Comparison of ENCODE assay signal across 32 cellular contexts in the genomic region with DNA sequence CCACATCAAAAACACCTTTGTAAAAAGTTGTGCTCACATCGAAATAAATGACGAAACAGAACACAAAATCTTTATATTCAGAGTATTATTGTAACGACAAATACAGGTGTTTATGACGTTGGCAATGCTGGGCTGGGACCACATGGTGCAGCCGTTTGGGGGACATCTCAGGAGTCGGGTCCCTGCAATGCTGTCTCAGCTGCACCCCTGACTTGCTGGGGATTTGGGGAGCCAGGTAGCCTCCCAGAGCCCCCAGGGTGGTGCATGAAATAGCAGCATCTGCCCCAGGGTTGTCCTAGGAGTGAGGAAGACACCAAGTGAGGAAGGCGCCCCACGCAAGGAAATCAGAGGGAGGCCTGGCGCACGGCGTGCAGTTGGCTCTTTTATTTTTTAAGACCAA.
"Had no signal": no experiment of that assay in that cellular context is flagged by ENCODE, and none has a peak within 500 bp of the region (broad histone marks: within the 10 kb centered on the region; RNA-seq: fewer than 3 reads in every experiment).

No MANE protein-coding gene starts in this region.

- H3K27me3 Mint-ChIP-seq: activated CD4-positive, alpha-beta memory T cell treated with anti-CD3 and anti-CD28 coated beads, Interleukin-2, amount 10 ng/mL, durations not matched to agents 7 days and 5 days; activated CD4-positive, alpha-beta T cell treated with anti-CD3 and anti-CD28 coated beads for 36 hours; activated CD4-positive, alpha-beta T cell treated with anti-CD3 and anti-CD28 coated beads, Interleukin-2, amount 10 ng/mL, durations not matched to agents 7 days and 5 days; activated CD8-positive, alpha-beta memory T cell treated with anti-CD3 and anti-CD28 coated beads, Interleukin-2, amount 10 ng/mL, durations not matched to agents 7 days and 5 days; activated naive CD4-positive, alpha-beta T cell treated with anti-CD3 and anti-CD28 coated beads, Interleukin-2, amount 10 ng/mL, durations not matched to agents 7 days and 5 days; activated naive CD8-positive, alpha-beta T cell; activated naive CD8-positive, alpha-beta T cell treated with anti-CD3 and anti-CD28 coated beads, Interleukin-2, amount 10 ng/mL, durations not matched to agents 7 days and 5 days; activated naive CD8-positive, alpha-beta T cell treated with anti-CD3 and anti-CD28 coated beads, Interleukin-2, amount 50 U/mL, for 24 hours; activated T-cell treated with anti-CD3 and anti-CD28 coated beads, Interleukin-2, amount 50 U/mL, for 24 hours had no signal

- H3K36me3 ChIP-seq: ascending aorta, cardiac muscle cell had no signal

- H3K36me3 Mint-ChIP-seq: activated CD8-positive, alpha-beta memory T cell treated with anti-CD3 and anti-CD28 coated beads, Interleukin-2, amount 10 ng/mL, durations not matched to agents 7 days and 5 days; activated naive CD4-positive, alpha-beta T cell treated with anti-CD3 and anti-CD28 coated beads, Interleukin-2, amount 10 ng/mL, durations not matched to agents 7 days and 5 days; activated naive CD4-positive, alpha-beta T cell treated with anti-CD3 and anti-CD28 coated beads, Interleukin-2, amount 50 U/mL, for 24 hours; activated naive CD8-positive, alpha-beta T cell; activated naive CD8-positive, alpha-beta T cell treated with anti-CD3 and anti-CD28 coated beads, Interleukin-2, amount 10 ng/mL, durations not matched to agents 7 days and 5 days; brain had no signal

- ATAC-seq: activated CD4-positive, alpha-beta T cell treated with anti-CD3 and anti-CD28 coated beads for 36 hours; activated CD8-positive, alpha-beta memory T cell treated with anti-CD3 and anti-CD28 coated beads, Interleukin-2, amount 10 ng/mL, durations not matched to agents 7 days and 5 days; activated CD8-positive, alpha-beta T cell treated with anti-CD3 and anti-CD28 coated beads, Interleukin-2, amount 10 ng/mL, durations not matched to agents 7 days and 5 days; activated naive CD8-positive, alpha-beta T cell treated with anti-CD3 and anti-CD28 coated beads, Interleukin-2, amount 50 U/mL, for 24 hours had no signal

- H3K27me3 ChIP-seq: ascending aorta, cardiac muscle cell had no signal

- DNase-seq: activated B cell treated with CpG ODN at 0.5 μM for 24 hours; activated CD4-positive, alpha-beta memory T cell treated with anti-CD3 and anti-CD28 coated beads, Interleukin-2, amount 10 ng/mL, durations not matched to agents 7 days and 5 days; activated CD4-positive, alpha-beta T cell treated with anti-CD3 and anti-CD28 coated beads for 1 hour; activated CD4-positive, alpha-beta T cell treated with anti-CD3 and anti-CD28 coated beads for 36 hours; activated CD4-positive, alpha-beta T cell treated with anti-CD3 and anti-CD28 coated beads for 48 hours; activated CD4-positive, alpha-beta T cell treated with anti-CD3 and anti-CD28 coated beads, Interleukin-2, amount 10 ng/mL, durations not matched to agents 7 days and 5 days; activated CD4-positive, alpha-beta T cell treated with anti-CD3 and anti-CD28 coated beads, Interleukin-2, amount 50 U/mL, for 48 hours; activated CD8-positive, alpha-beta memory T cell treated with anti-CD3 and anti-CD28 coated beads, Interleukin-2, amount 10 ng/mL, durations not matched to agents 7 days and 5 days; activated CD8-positive, alpha-beta memory T cell treated with anti-CD3 and anti-CD28 coated beads, Interleukin-2, amount 50 U/mL, for 48 hours; activated CD8-positive, alpha-beta T cell treated with anti-CD3 and anti-CD28 coated beads, Interleukin-2, amount 10 ng/mL, durations not matched to agents 7 days and 5 days; activated effector memory CD4-positive, alpha-beta T cell treated with Interleukin-2 at 50 U/mL for 16 hours; activated gamma-delta T cell; activated naive CD4-positive, alpha-beta T cell treated with anti-CD3 and anti-CD28 coated beads, Interleukin-2, amount 10 ng/mL, durations not matched to agents 7 days and 5 days; activated naive CD4-positive, alpha-beta T cell treated with Interleukin-2 at 50 U/mL for 16 hours; activated naive CD8-positive, alpha-beta T cell treated with anti-CD3 and anti-CD28 coated beads, Interleukin-2, amount 10 ng/mL, durations not matched to agents 7 days and 5 days; activated naive CD8-positive, alpha-beta T cell treated with anti-CD3 and anti-CD28 coated beads, Interleukin-2, amount 50 U/mL, for 24 hours; activated T-cell treated with anti-CD3 and anti-CD28 coated beads, Interleukin-2, amount 50 U/mL, for 24 hours; activated T-cell treated with anti-CD3 and anti-CD28 coated beads, Interleukin-2, amount 50 U/mL, for 48 hours; amygdala; anterior cingulate cortex; central memory CD4-positive, alpha-beta T cell; T-helper 1 cell; T-helper 2 cell; T-helper 9 cell had no signal

- H3K4me3 ChIP-seq: ascending aorta, cardiac muscle cell had no signal

- H3K4me3 Mint-ChIP-seq: activated B cell treated with CpG ODN at 0.5 μM for 24 hours; activated CD4-positive, alpha-beta memory T cell treated with anti-CD3 and anti-CD28 coated beads, Interleukin-2, amount 10 ng/mL, durations not matched to agents 7 days and 5 days; activated CD4-positive, alpha-beta T cell treated with anti-CD3 and anti-CD28 coated beads for 36 hours; activated CD4-positive, alpha-beta T cell treated with anti-CD3 and anti-CD28 coated beads, Interleukin-2, amount 10 ng/mL, durations not matched to agents 7 days and 5 days; activated CD8-positive, alpha-beta memory T cell treated with anti-CD3 and anti-CD28 coated beads, Interleukin-2, amount 10 ng/mL, durations not matched to agents 7 days and 5 days; activated CD8-positive, alpha-beta T cell treated with anti-CD3 and anti-CD28 coated beads, Interleukin-2, amount 10 ng/mL, durations not matched to agents 7 days and 5 days; activated naive CD4-positive, alpha-beta T cell treated with anti-CD3 and anti-CD28 coated beads, Interleukin-2, amount 10 ng/mL, durations not matched to agents 7 days and 5 days; activated naive CD4-positive, alpha-beta T cell treated with anti-CD3 and anti-CD28 coated beads, Interleukin-2, amount 50 U/mL, for 24 hours; activated naive CD8-positive, alpha-beta T cell; activated naive CD8-positive, alpha-beta T cell treated with anti-CD3 and anti-CD28 coated beads, Interleukin-2, amount 10 ng/mL, durations not matched to agents 7 days and 5 days; activated naive CD8-positive, alpha-beta T cell treated with anti-CD3 and anti-CD28 coated beads, Interleukin-2, amount 50 U/mL, for 24 hours; activated T-cell treated with anti-CD3 and anti-CD28 coated beads, Interleukin-2, amount 50 U/mL, for 24 hours; brain; T-helper 1 cell treated with Interleukin-12 subunit alpha and Interleukin-12 subunit beta and Interleukin-4 antibody, amounts not matched to agents 30 μg/mL and 1 μg/mL, for 36 hours; T-helper 2 cell treated with Interferon-gamma antibody and Interleukin-4, amounts not matched to agents 5 μg/mL and 100 μg/mL, for 36 hours had no signal

- H3K27ac Mint-ChIP-seq: activated B cell treated with CpG ODN at 0.5 μM for 24 hours; activated CD4-positive, alpha-beta memory T cell treated with anti-CD3 and anti-CD28 coated beads, Interleukin-2, amount 10 ng/mL, durations not matched to agents 7 days and 5 days; activated CD4-positive, alpha-beta T cell treated with anti-CD3 and anti-CD28 coated beads for 36 hours; activated CD4-positive, alpha-beta T cell treated with anti-CD3 and anti-CD28 coated beads, Interleukin-2, amount 10 ng/mL, durations not matched to agents 7 days and 5 days; activated CD8-positive, alpha-beta memory T cell treated with anti-CD3 and anti-CD28 coated beads, Interleukin-2, amount 10 ng/mL, durations not matched to agents 7 days and 5 days; activated CD8-positive, alpha-beta T cell treated with anti-CD3 and anti-CD28 coated beads, Interleukin-2, amount 10 ng/mL, durations not matched to agents 7 days and 5 days; activated naive CD4-positive, alpha-beta T cell treated with anti-CD3 and anti-CD28 coated beads, Interleukin-2, amount 10 ng/mL, durations not matched to agents 7 days and 5 days; activated naive CD4-positive, alpha-beta T cell treated with anti-CD3 and anti-CD28 coated beads, Interleukin-2, amount 50 U/mL, for 24 hours; activated naive CD8-positive, alpha-beta T cell; activated naive CD8-positive, alpha-beta T cell treated with anti-CD3 and anti-CD28 coated beads, Interleukin-2, amount 10 ng/mL, durations not matched to agents 7 days and 5 days; activated naive CD8-positive, alpha-beta T cell treated with anti-CD3 and anti-CD28 coated beads, Interleukin-2, amount 50 U/mL, for 24 hours; activated T-cell treated with anti-CD3 and anti-CD28 coated beads, Interleukin-2, amount 50 U/mL, for 24 hours; activated T-helper 2 cell treated with anti-CD3 and anti-CD28 coated beads, Interferon-gamma antibody, Interleukin-2, Interleukin-4, amounts not matched to agents 10 μg/mL and 5 μg/mL and 100 μg/mL, durations not matched to agents 14 hours and 24 hours and 36 hours; T-helper 1 cell treated with Interleukin-12 subunit alpha and Interleukin-12 subunit beta and Interleukin-4 antibody, amounts not matched to agents 30 μg/mL and 1 μg/mL, for 36 hours; T-helper 2 cell treated with Interferon-gamma antibody and Interleukin-4, amounts not matched to agents 5 μg/mL and 100 μg/mL, for 36 hours had no signal

- H3K9me3 Mint-ChIP-seq: activated B cell treated with CpG ODN at 0.5 μM for 24 hours; activated CD4-positive, alpha-beta memory T cell treated with anti-CD3 and anti-CD28 coated beads, Interleukin-2, amount 10 ng/mL, durations not matched to agents 7 days and 5 days; activated CD4-positive, alpha-beta T cell treated with anti-CD3 and anti-CD28 coated beads, Interleukin-2, amount 10 ng/mL, durations not matched to agents 7 days and 5 days; activated naive CD4-positive, alpha-beta T cell treated with anti-CD3 and anti-CD28 coated beads, Interleukin-2, amount 50 U/mL, for 24 hours; activated naive CD8-positive, alpha-beta T cell treated with anti-CD3 and anti-CD28 coated beads, Interleukin-2, amount 10 ng/mL, durations not matched to agents 7 days and 5 days; activated naive CD8-positive, alpha-beta T cell treated with anti-CD3 and anti-CD28 coated beads, Interleukin-2, amount 50 U/mL, for 24 hours; activated T-cell treated with anti-CD3 and anti-CD28 coated beads, Interleukin-2, amount 50 U/mL, for 24 hours; activated T-helper 2 cell treated with anti-CD3 and anti-CD28 coated beads, Interferon-gamma antibody, Interleukin-2, Interleukin-4, amounts not matched to agents 10 μg/mL and 5 μg/mL and 100 μg/mL, durations not matched to agents 14 hours and 24 hours and 36 hours; brain; T-helper 1 cell treated with Interleukin-12 subunit alpha and Interleukin-12 subunit beta and Interleukin-4 antibody, amounts not matched to agents 30 μg/mL and 1 μg/mL, for 36 hours; T-helper 2 cell treated with Interferon-gamma antibody and Interleukin-4, amounts not matched to agents 5 μg/mL and 100 μg/mL, for 36 hours had no signal

- H3K4me1 Mint-ChIP-seq: activated B cell treated with CpG ODN at 0.5 μM for 24 hours; activated CD4-positive, alpha-beta memory T cell treated with anti-CD3 and anti-CD28 coated beads, Interleukin-2, amount 10 ng/mL, durations not matched to agents 7 days and 5 days; activated CD4-positive, alpha-beta T cell treated with anti-CD3 and anti-CD28 coated beads for 36 hours; activated CD4-positive, alpha-beta T cell treated with anti-CD3 and anti-CD28 coated beads, Interleukin-2, amount 10 ng/mL, durations not matched to agents 7 days and 5 days; activated CD8-positive, alpha-beta memory T cell treated with anti-CD3 and anti-CD28 coated beads, Interleukin-2, amount 10 ng/mL, durations not matched to agents 7 days and 5 days; activated naive CD4-positive, alpha-beta T cell treated with anti-CD3 and anti-CD28 coated beads, Interleukin-2, amount 10 ng/mL, durations not matched to agents 7 days and 5 days; activated naive CD4-positive, alpha-beta T cell treated with anti-CD3 and anti-CD28 coated beads, Interleukin-2, amount 50 U/mL, for 24 hours; activated naive CD8-positive, alpha-beta T cell treated with anti-CD3 and anti-CD28 coated beads, Interleukin-2, amount 10 ng/mL, durations not matched to agents 7 days and 5 days; activated naive CD8-positive, alpha-beta T cell treated with anti-CD3 and anti-CD28 coated beads, Interleukin-2, amount 50 U/mL, for 24 hours had no signal
